ENCODE assay signal across 8 cellular contexts in the genomic region with DNA sequence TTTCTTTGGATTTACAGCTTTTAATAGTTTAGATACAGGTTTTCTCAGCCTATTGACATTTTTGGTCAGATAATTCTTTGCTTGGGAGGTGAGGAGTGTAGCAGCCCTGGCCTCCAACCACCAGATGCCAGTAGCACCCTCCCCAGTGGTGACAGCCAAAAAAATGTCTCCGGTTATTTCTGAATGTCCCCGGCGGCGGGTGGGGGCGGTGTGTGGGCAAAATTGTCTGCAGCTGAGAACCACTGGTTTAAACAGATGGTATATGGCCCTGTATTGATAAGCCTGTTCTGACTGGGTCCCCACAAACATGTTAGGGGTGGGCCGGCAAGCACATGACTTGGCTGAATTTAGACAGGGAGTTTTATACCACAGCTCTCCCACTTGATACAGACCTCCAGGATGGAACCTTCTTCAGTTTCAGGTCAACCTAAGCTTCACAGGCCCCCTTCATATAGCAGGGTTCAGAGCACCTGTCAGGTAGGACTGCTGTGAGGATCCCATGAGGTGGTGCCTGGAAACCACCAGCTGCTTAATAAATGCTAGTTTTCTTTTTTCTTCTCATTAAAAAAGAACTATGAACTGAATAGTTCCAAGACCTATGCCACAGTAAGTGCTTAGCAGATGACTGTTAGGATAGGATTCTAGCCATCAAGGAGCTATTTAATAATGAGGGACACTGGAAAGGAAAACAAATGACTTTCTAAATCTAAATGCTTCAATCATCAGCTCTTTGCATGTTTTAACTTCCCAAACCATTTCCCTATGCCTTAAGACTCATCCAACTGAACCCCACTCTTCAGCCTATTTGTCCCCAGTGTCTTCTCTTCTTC. TPM values are rescaled to one million over a fixed set of nuclear protein-coding genes. Genes with fewer than 3 reads are reported as not detected.
DNase-seq lines count a peak whose midpoint lies in the region; ATAC-seq and TF ChIP-seq lines count a peak whose summit lies in the region.

No MANE protein-coding gene starts in this region.

- TF ChIP-seq EP300 in sigmoid colon (IDR thresholded peaks at IDR 0.05), result no peak

- H3K4me1 ChIP-seq in sigmoid colon, result peaks cover 0 to 40% (median 26%) of the 10 kb centered on the region in 4 donors

- 51 to 70% methylated on average over 6 of the region's 6 CpGs for WGBS in sigmoid colon, 2 donors

- intact Hi-C loops in sigmoid colon (cut with DNase I), result no loop called here

- H3K27ac ChIP-seq in WERI-Rb-1 (no peak overlapping the region), sigmoid colon (no peak overlapping the region)

- peak; percentile 32; the same call in 1 of the 2 replicates for TF ChIP-seq CTCF in WERI-Rb-1 (IDR thresholded peaks at IDR 0.05; ENCODE audit: low read depth, low read length)
- no peak for TF ChIP-seq CTCF in sigmoid colon (IDR thresholded peaks at IDR 0.05)

- no peaks in the 10 kb centered on the region for H3K27me3 ChIP-seq in WERI-Rb-1 (ENCODE audit: insufficient read depth, low read depth, severe bottlenecking)
- H3K27me3 ChIP-seq in sigmoid colon, result no peaks in the 10 kb centered on the region
- no peaks in the 10 kb centered on the region for H3K27me3 ChIP-seq in MG63

- no peaks in the 10 kb centered on the region for H3K9me3 ChIP-seq in WERI-Rb-1 (ENCODE audit: severe bottlenecking)
- H3K9me3 ChIP-seq in sigmoid colon, result no peaks in the 10 kb centered on the region
- no peaks in the 10 kb centered on the region for H3K9me3 ChIP-seq in MG63

- ATAC-seq in HG03139 (IDR thresholded peaks at IDR 0.05; ENCODE audit: unreplicated experiment), result peak; percentile 81

- no peak overlapping the region for H3K4me3 ChIP-seq in WERI-Rb-1 (ENCODE audit: low read depth, low read length)
- H3K4me3 ChIP-seq in sigmoid colon, result no peak overlapping the region
- no peak overlapping the region for H3K4me3 ChIP-seq in MG63

- DNase-seq in GM19238 (ENCODE audit: insufficient read length, low spot score) (peak; percentile 42), WERI-Rb-1 (no peak), sigmoid colon (no peak), middle frontal gyrus (ENCODE audit: extremely low spot score, low spot score) (no peak), MG63 (no peak)
- peak; percentile 61 for DNase-seq in effector CD4-positive, alpha-beta T cell
- DNase-seq in stimulated activated CD4-positive, alpha-beta T cell treated with anti-CD3 and anti-CD28 coated beads, Interleukin-15, amount 100 ng/mL, for 24 hours, result peak; percentile 79

- TF ChIP-seq POLR2A in sigmoid colon (IDR thresholded peaks at IDR 0.05), result no peak

- H3K36me3 ChIP-seq in WERI-Rb-1, result no peaks in the 10 kb centered on the region
- H3K36me3 ChIP-seq in sigmoid colon, result no peaks in the 10 kb centered on the region
- H3K36me3 ChIP-seq in MG63, result peaks cover 5% of the 10 kb centered on the region

RNA-seq across cellular contexts. Expression of a gene that starts 18.1 kb away (rescaled TPM):
- total RNA-seq in sigmoid colon, result 10 to 100 TPM; 13.6 to 31.5 (median 18.0) TPM
- polyA plus RNA-seq in sigmoid colon, result 10 to 100 TPM; 16.2 to 34.9 (median 28.5) TPM
- total RNA-seq in MG63 (2014; rRNA removed; shearing (Covaris generic); ENCODE audit: low replicate concordance), result 14.2 and 29.3 TPM in 2 replicates

Comparison
In these comparisons a context has a peak if more than half of its experiments do, and no peak if none do; other contexts are left out.
1. DNase-seq: peak in GM19238 (single experiment), effector CD4-positive, alpha-beta T cell (single experiment) and stimulated activated CD4-positive, alpha-beta T cell treated with anti-CD3 and anti-CD28 coated beads, Interleukin-15, amount 100 ng/mL, for 24 hours (single experiment); none in WERI-Rb-1 (single experiment), sigmoid colon (single experiment), middle frontal gyrus (single experiment) and MG63 (single experiment).